14 cellular contexts compared by ENCODE assay signal in the genomic region with DNA sequence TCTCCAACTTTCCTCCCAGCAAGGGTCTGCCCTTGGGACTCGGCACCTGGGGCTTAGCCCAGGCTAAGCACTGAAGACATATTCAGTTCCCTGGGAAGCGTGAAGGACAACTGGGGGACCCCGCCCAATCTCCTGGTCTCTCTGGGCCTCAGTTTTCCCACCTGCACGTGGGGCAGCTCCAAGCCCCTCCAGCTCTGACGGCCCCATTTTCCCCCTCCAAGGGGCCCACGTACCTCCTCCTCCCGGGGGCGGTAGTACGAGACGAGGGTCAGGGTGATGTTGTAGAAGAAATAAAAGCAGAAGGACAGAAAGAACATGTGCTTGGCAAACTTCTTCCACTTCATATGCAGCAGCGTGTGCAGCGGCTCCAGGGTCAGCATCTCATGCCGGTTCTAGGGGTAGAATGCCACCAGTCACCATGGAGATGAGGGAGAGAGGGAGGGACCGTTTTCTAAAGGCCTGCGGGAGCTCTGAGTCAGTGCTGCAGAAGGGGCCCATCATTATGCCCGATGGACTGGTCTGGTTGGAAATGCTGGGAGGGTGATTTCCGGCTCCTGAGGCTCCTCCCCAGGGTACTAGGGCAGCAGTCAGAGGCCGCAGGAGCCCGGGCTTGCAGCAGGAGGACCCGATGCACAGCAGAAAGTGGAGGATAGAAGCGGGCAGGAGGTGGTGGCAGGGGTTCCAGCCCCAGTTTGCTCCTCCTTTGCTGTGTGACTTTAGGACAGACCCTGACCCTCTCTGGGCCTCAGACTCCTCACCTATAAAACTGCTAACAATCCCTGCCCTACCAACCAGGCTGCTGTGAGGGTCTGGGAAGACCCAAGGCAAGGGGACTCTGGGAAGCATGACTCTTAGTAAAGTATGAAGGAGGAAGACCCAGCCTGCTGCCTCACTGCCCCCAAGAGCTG. TPM values are rescaled to one million over a fixed set of nuclear protein-coding genes. Genes with fewer than 3 reads are reported as not detected.
DNase-seq lines count a peak whose midpoint lies in the region; ATAC-seq, FAIRE-seq and TF ChIP-seq lines count a peak whose summit lies in the region.
"Had no signal": no experiment of that assay in that cellular context is flagged by ENCODE, and none has a peak within 500 bp of the region (broad histone marks: within the 10 kb centered on the region; RNA-seq: fewer than 3 reads in every experiment).

No MANE protein-coding gene starts in this region.

- no peak for TF ChIP-seq EP300 in A549 (IDR thresholded peaks at IDR 0.05)
- no peak for TF ChIP-seq EP300 in upper lobe of left lung (IDR thresholded peaks at IDR 0.05)

- H4K20me1 ChIP-seq in IMR-90 (ENCODE audit: insufficient read depth, low read length) (no peaks in the 10 kb centered on the region), neural progenitor cell (ENCODE audit: low read depth) (no peaks in the 10 kb centered on the region)

- H2BK20ac ChIP-seq in IMR-90 (ENCODE audit: low read depth, low read length), result no peak overlapping the region

- TF ChIP-seq CTCF in A549 (IDR thresholded peaks at IDR 0.05) (no peak), IMR-90 (conservative IDR thresholded peaks at IDR 0.05; ENCODE audit: low read depth, low read length) (no peak), neural progenitor cell (IDR thresholded peaks at IDR 0.05) (no peak), upper lobe of left lung (IDR thresholded peaks at IDR 0.05) (no peak)

- H2AK9ac ChIP-seq in IMR-90 (replicated peaks; ENCODE audit: low read depth, low read length, poor library complexity), result peak overlapping the region; percentile 24

- peak overlapping the region; percentile 81 for H3K4me3 Mint-ChIP-seq in neural progenitor cell
- H3K4me3 Mint-ChIP-seq: activated CD4-positive, alpha-beta T cell treated with anti-CD3 and anti-CD28 coated beads for 36 hours; nephron progenitor cell; T-cell had no signal

- H2BK5ac ChIP-seq in IMR-90 (ENCODE audit: low read depth, low read length, poor library complexity, severe bottlenecking), result no peak overlapping the region

- H3K27ac ChIP-seq in A549 (no peak overlapping the region), IMR-90 (ENCODE audit: insufficient read depth, low read length) (no peak overlapping the region), neural progenitor cell (no peak overlapping the region), upper lobe of left lung (no peak overlapping the region)

- H3K9me1 ChIP-seq in IMR-90 (ENCODE audit: insufficient read depth, low read length), result no peaks in the 10 kb centered on the region

- no peaks in the 10 kb centered on the region for H3K36me3 ChIP-seq in IMR-90 (ENCODE audit: control insufficient read depth, insufficient read depth, low read length)
- no peaks in the 10 kb centered on the region for H3K36me3 ChIP-seq in neural progenitor cell
- no peaks in the 10 kb centered on the region for H3K36me3 ChIP-seq in upper lobe of left lung

- CTCF ChIA-PET in A549 (lab: Yijun Ruan, JAX), result no interaction called here
- CTCF ChIA-PET in IMR-90 (lab: Yijun Ruan, JAX), result no interaction called here

- no peak overlapping the region for H2AK5ac ChIP-seq in IMR-90 (ENCODE audit: low read depth, low read length)

- in situ Hi-C loops in IMR-90 (cut with MboI; ENCODE audit: low sequenced_read_pairs), result no loop called here

- H3K27ac Mint-ChIP-seq in neural progenitor cell, result peak overlapping the region; percentile 94
- H3K27ac Mint-ChIP-seq: activated CD4-positive, alpha-beta T cell treated with anti-CD3 and anti-CD28 coated beads for 36 hours; IgD-negative memory B cell; nephron progenitor cell; T-cell had no signal

- DNase-seq in A549 (ENCODE audit: low read depth in 1 of 2, low spot score in 1 of 2) (no peak), IMR-90 (no peak), ecto neural progenitor cell (ENCODE audit: low spot score) (peak; percentile 71), neural progenitor cell (ENCODE audit: low spot score) (peak; percentile 42), upper lobe of left lung (no peak), NCI-H1436 (lab: John Stamatoyannopoulos, UW) (no peak), GM19240 (ENCODE audit: insufficient read length, low spot score) (no peak)
- DNase-seq: activated CD4-positive, alpha-beta T cell treated with anti-CD3 and anti-CD28 coated beads for 36 hours; central memory CD4-positive, alpha-beta T cell; nephron progenitor cell; T-cell had no signal

- TF ChIP-seq POLR2A in A549 (IDR thresholded peaks at IDR 0.05; ENCODE audit: low read length) (no peak), IMR-90 (IDR thresholded peaks at IDR 0.05; ENCODE audit: low read depth, low read length) (no peak), upper lobe of left lung (IDR thresholded peaks at IDR 0.05) (no peak)

- TF ChIP-seq RAD21 in A549 (conservative IDR thresholded peaks at IDR 0.05 in 1 of 2, IDR thresholded peaks at IDR 0.05 in 1 of 2) (no peak), IMR-90 (IDR thresholded peaks at IDR 0.05; ENCODE audit: low read length) (no peak)

- ATAC-seq in A549 (no peak), IMR-90 (ENCODE audit: low read depth) (no peak), upper lobe of left lung (ENCODE audit: low FRiP score in 2 of 2) (no peak), HG03378 (IDR thresholded peaks at IDR 0.05; ENCODE audit: unreplicated experiment) (no peak)
- ATAC-seq: activated CD4-positive, alpha-beta T cell treated with anti-CD3 and anti-CD28 coated beads for 36 hours; T-cell had no signal

- H3K18ac ChIP-seq in IMR-90 (ENCODE audit: low read depth, low read length), result no peak overlapping the region

- H3K79me1 ChIP-seq in IMR-90 (ENCODE audit: low read depth in 1 of 2, low read length in 2 of 2), result no peaks in the 10 kb centered on the region

- no peak overlapping the region for H2BK120ac ChIP-seq in IMR-90 (ENCODE audit: low read depth, low read length)

- no peak overlapping the region for H4K5ac ChIP-seq in IMR-90 (ENCODE audit: low read depth, low read length)

- intact Hi-C loops in IMR-90 (cut with micrococcal nuclease), result no loop called here

- H3K4me1 Mint-ChIP-seq in neural progenitor cell, result peaks cover 65% of the 10 kb centered on the region
- H3K4me1 Mint-ChIP-seq: activated CD4-positive, alpha-beta T cell treated with anti-CD3 and anti-CD28 coated beads for 36 hours; T-cell had no signal

- no peaks in the 10 kb centered on the region for H3K4me1 ChIP-seq in A549
- H3K4me1 ChIP-seq in IMR-90 (ENCODE audit: control insufficient read depth, insufficient read depth, low read length), result no peaks in the 10 kb centered on the region
- H3K4me1 ChIP-seq in neural progenitor cell, result peaks cover 25% of the 10 kb centered on the region
- H3K4me1 ChIP-seq in upper lobe of left lung, result no peaks in the 10 kb centered on the region

- H3K4me3 ChIP-seq in A549 (no peak overlapping the region), IMR-90 (ENCODE audit: insufficient read depth, low read depth, low read length) (no peak overlapping the region), neural progenitor cell (no peak overlapping the region), upper lobe of left lung (no peak overlapping the region)

- H3K14ac ChIP-seq in IMR-90 (replicated peaks; ENCODE audit: low read depth, low read length), result no peak overlapping the region

- H3K9ac ChIP-seq in IMR-90 (ENCODE audit: low read depth, low read length) (no peak overlapping the region), neural progenitor cell (no peak overlapping the region)

- H3K9me3 ChIP-seq in A549, result no peaks in the 10 kb centered on the region
- no peaks in the 10 kb centered on the region for H3K9me3 ChIP-seq in IMR-90 (ENCODE audit: control insufficient read depth, insufficient read depth, low read length)
- H3K9me3 ChIP-seq in neural progenitor cell (ENCODE audit: low read depth), result no peaks in the 10 kb centered on the region
- H3K9me3 ChIP-seq in upper lobe of left lung, result no peaks in the 10 kb centered on the region

- no peaks in the 10 kb centered on the region for H3K9me3 Mint-ChIP-seq in neural progenitor cell
- H3K9me3 Mint-ChIP-seq: IgD-negative memory B cell, nephron progenitor cell, T-cell had no signal

- H3K27me3 Mint-ChIP-seq in neural progenitor cell (ENCODE audit: insufficient read depth, low read depth), result peaks cover 3% of the 10 kb centered on the region
- H3K27me3 Mint-ChIP-seq: activated CD4-positive, alpha-beta T cell treated with anti-CD3 and anti-CD28 coated beads for 36 hours; IgD-negative memory B cell had no signal

- POLR2A ChIA-PET in A549 (lab: Yijun Ruan, JAX), result interaction anchor here (0.6 kb wide), 1 partner anchor 1983 kb away, joined by 4 read pairs; no protein-coding TSS in a partner anchor
- POLR2A ChIA-PET in IMR-90 (lab: Charles Lee; ENCODE audit: unreplicated experiment), result no interaction called here

- H3K4ac ChIP-seq in IMR-90 (ENCODE audit: low read depth, low read length), result no peak overlapping the region

- 67% methylated on average over 21 of the region's 21 CpGs for WGBS in A549 (ENCODE audit: missing lambda C conversion rate)
- WGBS in IMR-90 (ENCODE audit: extremely low coverage in 2 of 2, insufficient read length in 1 of 2), 2 experiments, result no CpG with 5 or more reads among the region's 21 CpGs
- 69 to 71% methylated on average over 15 to 21 of the region's 21 CpGs for WGBS in upper lobe of left lung, 2 donors

- no peak overlapping the region for H3K23ac ChIP-seq in IMR-90 (ENCODE audit: low read depth, low read length)

- no peaks in the 10 kb centered on the region for H3K27me3 ChIP-seq in IMR-90 (ENCODE audit: control insufficient read depth, insufficient read depth, low read length)
- H3K27me3 ChIP-seq in neural progenitor cell, result no peaks in the 10 kb centered on the region
- H3K27me3 ChIP-seq in upper lobe of left lung, result no peaks in the 10 kb centered on the region

- no TSS peak for BruUV-seq in IMR-90 (replicated peaks; lab: Mats Ljungman, UMichigan)

- dilution Hi-C loops in IMR-90 (cut with HindIII; ENCODE audit: low sequenced_read_pairs, unreplicated experiment), result no loop called here

- H2BK15ac ChIP-seq in IMR-90 (ENCODE audit: low read depth, low read length), result no peak overlapping the region

- no peak overlapping the region for H4K91ac ChIP-seq in IMR-90 (ENCODE audit: insufficient read depth, low read depth, low read length)

- FAIRE-seq in A549 (lab: Jason Lieb, UNC), result no peak
- FAIRE-seq: islet of Langerhans had no signal

- no peak overlapping the region for H4K8ac ChIP-seq in IMR-90 (ENCODE audit: low read depth in 2 of 2, low read length in 2 of 2)

- H3K4me2 ChIP-seq in A549 (no peak overlapping the region), IMR-90 (ENCODE audit: low read depth, low read length) (no peak overlapping the region), neural progenitor cell (peak overlapping the region; percentile 69)

- H2AFZ ChIP-seq in IMR-90 (replicated peaks; ENCODE audit: low read length, poor library complexity), result peak overlapping the region; percentile 21
- no peak overlapping the region for H2AFZ ChIP-seq in neural progenitor cell (replicated peaks)

- H3K56ac ChIP-seq in IMR-90 (ENCODE audit: extremely low read depth, insufficient read depth, low read length), result no peak overlapping the region

- peaks cover 4% of the 10 kb centered on the region for H3F3A ChIP-seq in neural progenitor cell (ENCODE audit: low read depth)

- H3K79me2 ChIP-seq in neural progenitor cell (ENCODE audit: low read depth), result no peaks in the 10 kb centered on the region

- peaks cover 14% of the 10 kb centered on the region for H3K36me3 Mint-ChIP-seq in neural progenitor cell
- H3K36me3 Mint-ChIP-seq: T-cell had no signal

RNA-seq across cellular contexts. Expression of a gene that starts 28.8 kb away (rescaled TPM):
- polyA plus RNA-seq in A549 (2011; rRNA removed) (1.2 TPM in 2 replicates), A549 (2017; fragmentation: RNase III; extraction: RNeasy Plus Mini Kit Qiagen cat#74134 plus additional on column Dnase treatment) (0.44 to 0.54 TPM (median 0.46 TPM) in 3 replicates), IMR-90 (2012; rRNA removed) (0.10 and 0.26 TPM in 2 replicates)
- polyA plus RNA-seq in A549 (2012; cell fraction: cytosol; rRNA removed), result 0.60 and 0.86 TPM in 2 replicates
- polyA plus RNA-seq in A549 (2012; cell fraction: nucleus; rRNA removed), result 1.2 and 2.1 TPM in 2 replicates
- 1.8 and 6.7 TPM in 2 replicates for polyA minus RNA-seq in A549 (2011; rRNA and poly(A)+ RNA removed)
- total RNA-seq in IMR-90 (2012; rRNA removed) (under 0.01 and 0.18 TPM in 2 replicates), neural progenitor cell (ENCODE audit: low replicate concordance) (1.5 and 1.9 TPM in 2 replicates), upper lobe of left lung (under 1 TPM; under 0.01 to 0.84 (median 0.28) TPM)
- polyA plus RNA-seq in IMR-90 (2012; cell fraction: cytosol; rRNA removed), result 0.03 and 0.14 TPM in 2 replicates
- polyA plus RNA-seq in IMR-90 (2012; cell fraction: nucleus; rRNA removed; ENCODE audit: low replicate concordance), result 0.59 and 1.5 TPM in 2 replicates

RNA-seq across cellular contexts. Expression of a gene that starts 53.1 kb away (rescaled TPM):
- not detected in 2 replicates for polyA plus RNA-seq in A549 (2011; rRNA removed)
- polyA plus RNA-seq in A549 (2012; cell fraction: cytosol; rRNA removed), result not detected in 2 replicates
- polyA plus RNA-seq in A549 (2012; cell fraction: nucleus; rRNA removed), result not detected in 2 replicates
- polyA plus RNA-seq in A549 (2017; fragmentation: RNase III; extraction: RNeasy Plus Mini Kit Qiagen cat#74134 plus additional on column Dnase treatment), result not detected in 3 replicates
- polyA minus RNA-seq in A549 (2011; rRNA and poly(A)+ RNA removed), result not detected in 2 replicates
- not detected in 2 replicates for total RNA-seq in IMR-90 (2012; rRNA removed)
- polyA plus RNA-seq in IMR-90 (2012; rRNA removed), result 0.02 TPM in 1 of 2 replicates, not detected in the other
- polyA plus RNA-seq in IMR-90 (2012; cell fraction: cytosol; rRNA removed), result not detected in 2 replicates
- 0.07 TPM in 1 of 2 replicates, not detected in the other for polyA plus RNA-seq in IMR-90 (2012; cell fraction: nucleus; rRNA removed; ENCODE audit: low replicate concordance)
- not detected in 2 replicates for total RNA-seq in neural progenitor cell (ENCODE audit: low replicate concordance)
- total RNA-seq in upper lobe of left lung, result 1 to 10 TPM in 3 of 6 donors, under 1 TPM in 3; 0.76 to 7.6 (median 1.2) TPM
- total RNA-seq: activated CD4-positive, alpha-beta T cell treated with anti-CD3 and anti-CD28 coated beads for 36 hours; T-cell had no signal
- polyA plus RNA-seq: IgD-negative memory B cell had no signal

RNA-seq across cellular contexts. Expression of a gene that starts 57.2 kb away (rescaled TPM):
- not detected in 2 replicates for polyA plus RNA-seq in A549 (2011; rRNA removed)
- not detected in 2 replicates for polyA plus RNA-seq in A549 (2012; cell fraction: cytosol; rRNA removed)
- not detected in 2 replicates for polyA plus RNA-seq in A549 (2012; cell fraction: nucleus; rRNA removed)
- polyA plus RNA-seq in A549 (2017; fragmentation: RNase III; extraction: RNeasy Plus Mini Kit Qiagen cat#74134 plus additional on column Dnase treatment), result not detected in 3 replicates
- polyA minus RNA-seq in A549 (2011; rRNA and poly(A)+ RNA removed), result not detected in 2 replicates
- total RNA-seq in IMR-90 (2012; rRNA removed), result 0.18 and 0.28 TPM in 2 replicates
- polyA plus RNA-seq in IMR-90 (2012; rRNA removed), result 0.23 and 0.29 TPM in 2 replicates
- polyA plus RNA-seq in IMR-90 (2012; cell fraction: cytosol; rRNA removed), result 0.03 and 0.07 TPM in 2 replicates
- polyA plus RNA-seq in IMR-90 (2012; cell fraction: nucleus; rRNA removed; ENCODE audit: low replicate concordance), result 0.24 TPM in 1 of 2 replicates, not detected in the other
- not detected in 2 replicates for total RNA-seq in neural progenitor cell (ENCODE audit: low replicate concordance)
- 1 to 10 TPM in 1 of 6 donors, under 1 TPM in 1, not detected in 4; 0.20 to 2.1 TPM for total RNA-seq in upper lobe of left lung
- polyA plus RNA-seq: IgD-negative memory B cell had no signal

Comparison
In these comparisons a context has a peak if more than half of its experiments do, and no peak if none do; other contexts are left out.
1. DNase-seq: peak in ecto neural progenitor cell (single experiment) and neural progenitor cell (single experiment); none in A549 (0 of 2), IMR-90 (single experiment), upper lobe of left lung (0 of 2), NCI-H1436 (single experiment) and GM19240 (single experiment).